9 cellular contexts compared by ENCODE assay signal in genomic region chr3:98980915-98981596, GRCh38.
DNase-seq lines count a peak whose midpoint lies in the region; ATAC-seq and TF ChIP-seq lines count a peak whose summit lies in the region.
"Had no signal": no experiment of that assay in that cellular context is flagged by ENCODE, and none has a peak within 500 bp of the region (broad histone marks: within the 10 kb centered on the region; RNA-seq: fewer than 3 reads in every experiment).

No MANE protein-coding gene starts in this region.

- no peak overlapping the region for H3K4me3 Mint-ChIP-seq in stimulated activated memory B cell treated with anti-CD40 and anti-IgM and Interleukin-4, amounts not matched to agents 10 μg/mL and 1 μg/mL and 100 μg/mL, for 72 hours
- H3K4me3 Mint-ChIP-seq: activated naive CD8-positive, alpha-beta T cell treated with anti-CD3 and anti-CD28 coated beads, Interleukin-2, amount 10 ng/mL, durations not matched to agents 7 days and 5 days had no signal

- ATAC-seq in HG02885 (IDR thresholded peaks at IDR 0.05; ENCODE audit: poor library complexity, unreplicated experiment) (peak; percentile 97), SK-N-SH treated with all-trans-retinoic acid at 6 μM for 48 hours (peak; percentile 41)
- ATAC-seq in stimulated activated memory B cell treated with anti-CD40 and anti-IgM and Interleukin-4, amounts not matched to agents 10 μg/mL and 1 μg/mL and 100 μg/mL, for 72 hours, result peak; percentile 63

- H3K27ac Mint-ChIP-seq in stimulated activated memory B cell treated with anti-CD40 and anti-IgM and Interleukin-4, amounts not matched to agents 10 μg/mL and 1 μg/mL and 100 μg/mL, for 72 hours, result no peak overlapping the region
- H3K27ac Mint-ChIP-seq: activated naive CD8-positive, alpha-beta T cell treated with anti-CD3 and anti-CD28 coated beads, Interleukin-2, amount 10 ng/mL, durations not matched to agents 7 days and 5 days had no signal

- H3K36me3 Mint-ChIP-seq in stimulated activated memory B cell treated with anti-CD40 and anti-IgM and Interleukin-4, amounts not matched to agents 10 μg/mL and 1 μg/mL and 100 μg/mL, for 72 hours, result no peaks in the 10 kb centered on the region
- H3K36me3 Mint-ChIP-seq: activated naive CD8-positive, alpha-beta T cell treated with anti-CD3 and anti-CD28 coated beads, Interleukin-2, amount 10 ng/mL, durations not matched to agents 7 days and 5 days had no signal

- peak; percentile 23 for DNase-seq in NK-92 treated with Interleukin-12 subunit alpha and Interleukin-12 subunit beta, amount 100 ng/mL, for 24 hours (lab: John Stamatoyannopoulos, UW)
- DNase-seq in NK-92 (lab: John Stamatoyannopoulos, UW; ENCODE audit: unreplicated experiment), result no peak
- no peak for DNase-seq in DMS79 treated with DMSO at 0.1 percent for 48 hours (lab: John Stamatoyannopoulos, UW)
- no peak for DNase-seq in 8988T
- DNase-seq in stimulated activated CD4-positive, alpha-beta T cell treated with anti-CD3 and anti-CD28 coated beads, Interleukin-4, amount 100 ng/mL, for 4 hours, result no peak
- DNase-seq: activated naive CD8-positive, alpha-beta T cell treated with anti-CD3 and anti-CD28 coated beads, Interleukin-2, amount 10 ng/mL, durations not matched to agents 7 days and 5 days had no signal

- no peaks in the 10 kb centered on the region for H3K9me3 Mint-ChIP-seq in stimulated activated memory B cell treated with anti-CD40 and anti-IgM and Interleukin-4, amounts not matched to agents 10 μg/mL and 1 μg/mL and 100 μg/mL, for 72 hours
- H3K9me3 Mint-ChIP-seq: activated naive CD8-positive, alpha-beta T cell treated with anti-CD3 and anti-CD28 coated beads, Interleukin-2, amount 10 ng/mL, durations not matched to agents 7 days and 5 days had no signal

- H3K27me3 Mint-ChIP-seq in stimulated activated memory B cell treated with anti-CD40 and anti-IgM and Interleukin-4, amounts not matched to agents 10 μg/mL and 1 μg/mL and 100 μg/mL, for 72 hours, result no peaks in the 10 kb centered on the region

- H3K4me1 Mint-ChIP-seq in stimulated activated memory B cell treated with anti-CD40 and anti-IgM and Interleukin-4, amounts not matched to agents 10 μg/mL and 1 μg/mL and 100 μg/mL, for 72 hours, result no peaks in the 10 kb centered on the region
- H3K4me1 Mint-ChIP-seq: activated naive CD8-positive, alpha-beta T cell treated with anti-CD3 and anti-CD28 coated beads, Interleukin-2, amount 10 ng/mL, durations not matched to agents 7 days and 5 days had no signal

TF ChIP-seq in SK-N-SH treated with all-trans-retinoic acid at 6 μM for 48 hours, 23 proteins besides CTCF, POLR2A, EP300 and RAD21:
- TF ChIP-seq OSR1 (CRISPR knock-in tag; IDR thresholded peaks at IDR 0.05) (no peak), BACH2 (CRISPR knock-in tag; IDR thresholded peaks at IDR 0.05; ENCODE audit: borderline replicate concordance) (no peak)
TF ChIP-seq in SK-N-SH treated with all-trans-retinoic acid at 6 μM for 48 hours: peak in this region for 0.

Comparison
In these comparisons a context has a peak if more than half of its experiments do, and no peak if none do; other contexts are left out.
1. ATAC-seq: peak in every context shown above with its lines; median percentile 97 in HG02885; 63 in stimulated activated memory B cell treated with anti-CD40 and anti-IgM and Interleukin-4, amounts not matched to agents 10 μg/mL and 1 μg/mL and 100 μg/mL, for 72 hours; 41 in SK-N-SH treated with all-trans-retinoic acid at 6 μM for 48 hours.